In the genomic region with DNA sequence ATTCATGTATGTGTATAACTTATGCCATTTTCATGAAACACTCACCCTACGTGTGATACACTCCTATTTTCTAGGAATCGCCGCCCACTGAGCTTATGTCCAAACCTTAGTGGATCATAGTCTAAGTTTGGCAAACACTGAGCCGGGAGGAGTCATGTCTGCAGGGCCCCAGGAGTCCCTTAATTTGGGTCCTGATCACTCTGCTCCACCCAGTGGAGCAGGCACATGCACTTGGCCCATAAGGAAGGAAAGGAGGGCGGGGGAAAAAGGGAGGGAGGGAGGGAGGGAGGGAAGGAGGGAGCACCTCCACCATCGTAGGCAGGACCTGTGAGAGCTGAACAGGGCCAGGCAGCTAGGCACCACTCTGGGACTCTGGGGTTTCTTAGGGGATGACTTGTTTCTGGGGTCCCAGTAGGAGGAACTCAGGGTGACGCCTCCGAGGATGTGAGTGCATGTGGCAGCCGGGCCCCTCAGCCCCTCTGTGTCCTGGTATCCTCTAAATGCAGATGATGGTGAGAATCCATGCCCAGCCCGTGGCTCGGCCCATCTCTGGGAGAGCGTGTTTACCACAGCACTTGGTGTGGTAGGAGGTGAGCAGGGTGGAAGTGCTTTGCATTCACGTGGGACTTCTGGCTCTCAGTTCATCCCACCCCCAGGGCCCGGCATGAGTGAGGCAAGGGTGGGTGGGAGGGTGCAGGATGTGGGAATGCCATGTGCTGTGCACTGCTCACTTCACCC, we compare ENCODE assay signal across 8 cellular contexts.
DNase-seq lines count a peak whose midpoint lies in the region; ATAC-seq, FAIRE-seq and TF ChIP-seq lines count a peak whose summit lies in the region.

No MANE protein-coding gene starts in this region.

- H2AFZ ChIP-seq in ACC112 (ENCODE audit: low read length, unreplicated experiment) (no peak overlapping the region), MM.1S (ENCODE audit: low read length) (peak overlapping the region; percentile 70), GM12878 (ENCODE audit: control insufficient read depth, low read depth, low read length) (peak overlapping the region; percentile 89)

- BruUV-seq in GM12878 (replicated peaks; lab: Mats Ljungman, UMichigan) = no TSS peak

- no peaks in the 10 kb centered on the region for H3K36me3 Mint-ChIP-seq in naive thymus-derived CD4-positive, alpha-beta T cell

- FAIRE-seq in GM12878 (lab: Jason Lieb, UNC) = peak; percentile 79

- peak overlapping the region; percentile 88 for H3K4me2 ChIP-seq in MM.1S (ENCODE audit: low read depth, low read length)
- peak overlapping the region; percentile 94 for H3K4me2 ChIP-seq in GM12878 (ENCODE audit: control insufficient read depth, insufficient read depth)

- RAD21 ChIA-PET in GM12878 (lab: Charles Lee; ENCODE audit: unreplicated experiment) = interaction anchor here (0.9 to 10.1 kb wide), 32 partner anchors 15 to 307 kb away, joined by 3 to 213 read pairs (median 13); a partner anchor contains a TSS

- ATAC-seq in GM12878 = peak; percentile 4
- ATAC-seq in naive thymus-derived CD4-positive, alpha-beta T cell = peak; percentile 0
- no peak for ATAC-seq in HG02571 (IDR thresholded peaks at IDR 0.05; ENCODE audit: unreplicated experiment)
- ATAC-seq in HG03571 (IDR thresholded peaks at IDR 0.05; ENCODE audit: unreplicated experiment) = no peak

- intact Hi-C loops in GM12878 (cut with micrococcal nuclease; ENCODE audit: unreplicated experiment) = loop anchor here (1.0 to 5.0 kb wide), 8 partner anchors 36 to 235 kb away; a partner anchor contains a TSS
- intact Hi-C loops in naive thymus-derived CD4-positive, alpha-beta T cell (cut with micrococcal nuclease) = loop anchor here (1.0 to 10.0 kb wide), 21 partner anchors 19 to 811 kb away; a partner anchor contains a TSS

- H3K79me2 ChIP-seq in ACC112 (ENCODE audit: control insufficient read depth, insufficient read depth, low read length, unreplicated experiment) = no peaks in the 10 kb centered on the region
- no peaks in the 10 kb centered on the region for H3K79me2 ChIP-seq in MM.1S (ENCODE audit: low read length)
- H3K79me2 ChIP-seq in GM12878 (ENCODE audit: control insufficient read depth, insufficient read depth, low read length) = no peaks in the 10 kb centered on the region

- H3F3A ChIP-seq in MM.1S (ENCODE audit: insufficient read depth, low read length) = peaks cover 16% of the 10 kb centered on the region

- TF ChIP-seq CTCF in MM.1S (IDR thresholded peaks at IDR 0.05; ENCODE audit: low read length) = no peak
- no peak for TF ChIP-seq CTCF in GM12878 (IDR thresholded peaks at IDR 0.05 in 2 of 3, conservative IDR thresholded peaks at IDR 0.05 in 1 of 3; ENCODE audit: control insufficient read depth in 2 of 3, extremely low read depth in 1 of 3, insufficient read depth in 1 of 3, low read depth in 3 of 3, low read length in 3 of 3)

- H3K9me2 ChIP-seq in MM.1S (replicated peaks; ENCODE audit: insufficient read depth, low read length) = no peaks in the 10 kb centered on the region

- peaks cover 47 to 90% (median 82%) of the 10 kb centered on the region in 7 donors for H3K4me1 Mint-ChIP-seq in naive thymus-derived CD4-positive, alpha-beta T cell

- H3K27me3 Mint-ChIP-seq in naive thymus-derived CD4-positive, alpha-beta T cell = no peaks in the 10 kb centered on the region

- H3K4me1 ChIP-seq in ACC112 (ENCODE audit: control insufficient read depth, insufficient read depth, low read length, unreplicated experiment) (peaks cover 29% of the 10 kb centered on the region), MM.1S (ENCODE audit: low read length) (peaks cover 34% of the 10 kb centered on the region), GM12878 (ENCODE audit: control insufficient read depth, insufficient read depth, low read length) (peaks cover 50% of the 10 kb centered on the region)
- H3K4me1 ChIP-seq in naive thymus-derived CD4-positive, alpha-beta T cell (ENCODE audit: control insufficient read depth in 2 of 2, insufficient read depth in 2 of 2, low read length in 2 of 2) = peaks cover 58 to 61% of the 10 kb centered on the region in 2 donors

- H3K4me3 Mint-ChIP-seq in naive thymus-derived CD4-positive, alpha-beta T cell = peak overlapping the region; percentile 80 to 95 (median 86)

- DNase-seq in MM.1S (no peak), GM12878 (ENCODE audit: low read depth, low spot score) (no peak), putamen (ENCODE audit: low spot score) (no peak), kidney tubule cell (ENCODE audit: low spot score) (no peak)
- peak in 1 of 9 donors; percentile 50 for DNase-seq in naive thymus-derived CD4-positive, alpha-beta T cell

- H4K20me1 ChIP-seq in MM.1S (ENCODE audit: insufficient read depth, low read length) (no peaks in the 10 kb centered on the region), GM12878 (ENCODE audit: control insufficient read depth, insufficient read depth) (no peaks in the 10 kb centered on the region)

- H3K27me3 ChIP-seq in ACC112 (ENCODE audit: insufficient read depth, low read length) (no peaks in the 10 kb centered on the region), MM.1S (replicated peaks; ENCODE audit: insufficient read depth, low read length) (no peaks in the 10 kb centered on the region), GM12878 (replicated peaks in 1 of 2; ENCODE audit: control insufficient read depth in 2 of 2, insufficient read depth in 2 of 2, low read length in 1 of 2) (no peaks in the 10 kb centered on the region)
- no peaks in the 10 kb centered on the region for H3K27me3 ChIP-seq in naive thymus-derived CD4-positive, alpha-beta T cell (ENCODE audit: control insufficient read depth in 2 of 2, insufficient read depth in 2 of 2, low read length in 2 of 2)

- H3K27ac Mint-ChIP-seq in naive thymus-derived CD4-positive, alpha-beta T cell = peak overlapping the region; percentile 96 to 100 (median 99)

- no peak; the same call in 1 of the 2 replicates for TF ChIP-seq POLR2A in GM12878 (IDR thresholded peaks at IDR 0.05; ENCODE audit: low read depth, low read length)

- WGBS in GM12878 (ENCODE audit: insufficient coverage, insufficient replicate concordance, low lambda C conversion rate, missing lambda C conversion rate) = 17% methylated on average over 12 of the region's 14 CpGs

- H3K27ac ChIP-seq in ACC112 (ENCODE audit: low read depth, low read length) (peak overlapping the region; percentile 89), MM.1S (ENCODE audit: low read length) (peak overlapping the region; percentile 92), GM12878 (ENCODE audit: control insufficient read depth, insufficient read depth) (peak overlapping the region; percentile 95)
- H3K27ac ChIP-seq in naive thymus-derived CD4-positive, alpha-beta T cell (ENCODE audit: low read depth, low read length) = peak overlapping the region; percentile 83

- no peak for TF ChIP-seq EP300 in GM12878 (IDR thresholded peaks at IDR 0.05; ENCODE audit: borderline replicate concordance in 1 of 2, control insufficient read depth in 1 of 2, low read depth in 2 of 2, low read length in 2 of 2)

- SMC1A ChIA-PET in GM12878 (lab: Charles Lee; ENCODE audit: uncharacterized antibody, unreplicated experiment) = interaction anchor here (0.9 to 7.7 kb wide), 30 partner anchors 9 to 234 kb away, joined by 3 to 166 read pairs (median 7); a partner anchor contains a TSS

- peak overlapping the region; percentile 61 for H3K9ac ChIP-seq in MM.1S (ENCODE audit: low read length)
- peak overlapping the region; percentile 85 for H3K9ac ChIP-seq in GM12878 (ENCODE audit: control insufficient read depth, insufficient read depth, low read length)

- H3K9me3 Mint-ChIP-seq in naive thymus-derived CD4-positive, alpha-beta T cell = peaks cover 0 to 1% (median 0%) of the 10 kb centered on the region in 11 donors

- H3K36me3 ChIP-seq in ACC112 (ENCODE audit: insufficient read depth, low read length) (no peaks in the 10 kb centered on the region), MM.1S (replicated peaks; ENCODE audit: insufficient read depth, low read length) (no peaks in the 10 kb centered on the region), GM12878 (ENCODE audit: control insufficient read depth in 2 of 2, insufficient read depth in 2 of 2, low read length in 1 of 2) (no peaks in the 10 kb centered on the region)
- H3K36me3 ChIP-seq in naive thymus-derived CD4-positive, alpha-beta T cell (ENCODE audit: control insufficient read depth in 2 of 3, insufficient read depth in 3 of 3, low read length in 3 of 3) = no peaks in the 10 kb centered on the region

- H3K4me3 ChIP-seq in ACC112 (ENCODE audit: low read depth, low read length) (peak overlapping the region; percentile 15), MM.1S (ENCODE audit: low read length) (peak overlapping the region; percentile 48; the same call in 1 of the 2 replicates), GM12878 (peak overlapping the region; percentile 4; the same call in 1 of the 2 replicates)
- peak overlapping the region; percentile 48 for H3K4me3 ChIP-seq in naive thymus-derived CD4-positive, alpha-beta T cell (ENCODE audit: low read length)

- no peaks in the 10 kb centered on the region for H3K9me3 ChIP-seq in MM.1S (replicated peaks; ENCODE audit: insufficient read depth, low read length)
- no peaks in the 10 kb centered on the region for H3K9me3 ChIP-seq in GM12878 (replicated peaks; ENCODE audit: control insufficient read depth, insufficient read depth, low read length)
- H3K9me3 ChIP-seq in naive thymus-derived CD4-positive, alpha-beta T cell (ENCODE audit: control insufficient read depth in 2 of 3, low read length in 3 of 3) = no peaks in the 10 kb centered on the region

- CTCF ChIA-PET in GM12878 (lab: Yijun Ruan, JAX) = interaction anchor here (0.8 to 12.7 kb wide), 31 partner anchors 8 to 270 kb away, joined by 3 to 336 read pairs (median 7); a partner anchor contains a TSS
- CTCF ChIA-PET in naive thymus-derived CD4-positive, alpha-beta T cell (lab: Charles Lee) = interaction anchor here (1.0 to 6.0 kb wide), 11 partner anchors 15 to 238 kb away, joined by 3 to 54 read pairs (median 7); a partner anchor contains a TSS

- in situ Hi-C loops in GM12878 (cut with MboI) = loop anchor here (5.0 kb wide), 2 partner anchors 51 to 234 kb away; no protein-coding TSS in a partner anchor

- TF ChIP-seq RAD21 in GM12878 (IDR thresholded peaks at IDR 0.05; ENCODE audit: insufficient read depth, low read depth, low read length) = no peak

- POLR2A ChIA-PET in GM12878 (lab: Charles Lee) = interaction anchor here (1.0 to 4.8 kb wide), 6 partner anchors 23 to 236 kb away, joined by 3 to 32 read pairs (median 6); no protein-coding TSS in a partner anchor
- POLR2A ChIA-PET in naive thymus-derived CD4-positive, alpha-beta T cell (lab: Charles Lee) = interaction anchor here (0.6 to 10.7 kb wide), 21 partner anchors 12 to 221 kb away, joined by 3 to 210 read pairs (median 5); a partner anchor contains a TSS

TF ChIP-seq in GM12878, 131 proteins besides CTCF, POLR2A, EP300 and RAD21 (continues in another document):
- peak; percentile 60; the same call in 1 of the 3 replicates for TF ChIP-seq POU2F2 (IDR thresholded peaks at IDR 0.05; ENCODE audit: borderline replicate concordance, low read depth, low read length)
- TF ChIP-seq SIN3A (IDR thresholded peaks at IDR 0.05; ENCODE audit: low read depth, low read length) = no peak
- no peak for TF ChIP-seq SP1 (IDR thresholded peaks at IDR 0.05; ENCODE audit: low read depth, low read length)
- no peak for TF ChIP-seq RELA (IDR thresholded peaks at IDR 0.05; ENCODE audit: borderline replicate concordance, partially characterized antibody)
- TF ChIP-seq BHLHE40 (IDR thresholded peaks at IDR 0.05; ENCODE audit: borderline replicate concordance in 1 of 2, low read depth in 2 of 2, low read length in 1 of 2) = peak; percentile 21 to 71; a peak in 3 of 4 replicates

Comparison
In these comparisons a context has a peak if more than half of its experiments do, and no peak if none do; other contexts are left out.
1. ATAC-seq: peak in GM12878 (single experiment) and naive thymus-derived CD4-positive, alpha-beta T cell (single experiment); none in HG02571 (single experiment) and HG03571 (single experiment).
2. Peak in every context shown above with its lines, with median percentiles within 50 percentile points of each other: H3K27ac ChIP-seq and H3K4me3 ChIP-seq.